In genomic region chr2:149365826-149366583, GRCh38 we compare ENCODE assay signal across 13 cellular contexts. TPM values are rescaled to one million over a fixed set of nuclear protein-coding genes. Genes with fewer than 3 reads are reported as not detected.
A peak's percentile ranks its signal among the peaks of the same experiment; 100 is the strongest.
DNase-seq lines count a peak whose midpoint lies in the region; ATAC-seq and TF ChIP-seq lines count a peak whose summit lies in the region.
"Had no signal": no experiment of that assay in that cellular context is flagged by ENCODE, and none has a peak within 500 bp of the region (broad histone marks: within the 10 kb centered on the region; RNA-seq: fewer than 3 reads in every experiment).

No MANE protein-coding gene starts in this region.

- TF ChIP-seq CTCF in RWPE2 (IDR thresholded peaks at IDR 0.05; ENCODE audit: poor library complexity, severe bottlenecking): no peak
- TF ChIP-seq CTCF in kidney epithelial cell (IDR thresholded peaks at IDR 0.05; ENCODE audit: insufficient read depth, low read length, poor library complexity, severe bottlenecking): no peak
- no peak for TF ChIP-seq CTCF in suprapubic skin (IDR thresholded peaks at IDR 0.05)
- TF ChIP-seq CTCF in GM13976 (IDR thresholded peaks at IDR 0.05; ENCODE audit: borderline replicate concordance, control extremely low read depth, extremely low read depth, insufficient read depth, missing control alignments): no peak

- in situ Hi-C loops in GM13976 (cut with MboI; ENCODE audit: low sequenced_read_pairs, unreplicated experiment): no loop called here

- no peaks in the 10 kb centered on the region for H3K27me3 ChIP-seq in RWPE2 (ENCODE audit: insufficient read depth, poor library complexity, severe bottlenecking)
- no peaks in the 10 kb centered on the region for H3K27me3 ChIP-seq in kidney epithelial cell (ENCODE audit: control insufficient read depth, insufficient read depth, low read length)
- no peaks in the 10 kb centered on the region for H3K27me3 ChIP-seq in suprapubic skin

- 39% methylated on average over 5 of the region's 5 CpGs for WGBS in suprapubic skin

- no peak for TF ChIP-seq POLR2A in suprapubic skin (IDR thresholded peaks at IDR 0.05)

- H3K27ac ChIP-seq in RWPE2 (ENCODE audit: poor library complexity, severe bottlenecking) (peak overlapping the region; percentile 47), suprapubic skin (no peak overlapping the region)
- H3K27ac ChIP-seq: HL-60 had no signal

- peak; percentile 54 for DNase-seq in COLO668 (lab: John Stamatoyannopoulos, UW; ENCODE audit: unreplicated experiment)
- DNase-seq in NCI-H1048 (lab: John Stamatoyannopoulos, UW): peak; percentile 50
- DNase-seq in RWPE2 (ENCODE audit: low spot score): no peak
- peak; percentile 47 for DNase-seq in kidney epithelial cell (ENCODE audit: low read depth)
- no peak for DNase-seq in suprapubic skin (ENCODE audit: low spot score in 2 of 2)
- DNase-seq in GM13976 (ENCODE audit: low spot score): no peak
- DNase-seq: activated CD4-positive, alpha-beta T cell treated with anti-CD3 and anti-CD28 coated beads for 48 hours; glutamatergic neuron; naive B cell; OCI-M1 had no signal

- no peak for TF ChIP-seq EP300 in suprapubic skin (IDR thresholded peaks at IDR 0.05)

- H3K36me3 ChIP-seq in RWPE2 (ENCODE audit: low read depth) (no peaks in the 10 kb centered on the region), kidney epithelial cell (ENCODE audit: control insufficient read depth, insufficient read depth, low read length) (no peaks in the 10 kb centered on the region), suprapubic skin (no peaks in the 10 kb centered on the region)

- H3K4me1 ChIP-seq in RWPE2 (ENCODE audit: insufficient read depth, poor library complexity, severe bottlenecking) (peaks cover 14% of the 10 kb centered on the region), suprapubic skin (peaks cover 10% of the 10 kb centered on the region)

- ATAC-seq in RWPE2 (ENCODE audit: low read depth): peak; percentile 89
- ATAC-seq in HG03108 (IDR thresholded peaks at IDR 0.05; ENCODE audit: unreplicated experiment): no peak
- no peak for ATAC-seq in HG02840 (IDR thresholded peaks at IDR 0.05; ENCODE audit: low FRiP score, unreplicated experiment)

- H3K4me3 ChIP-seq in RWPE2 (ENCODE audit: severe bottlenecking): no peak overlapping the region
- no peak overlapping the region for H3K4me3 ChIP-seq in kidney epithelial cell (ENCODE audit: low read depth, low read length)
- H3K4me3 ChIP-seq in suprapubic skin: no peak overlapping the region

- H3K9me3 ChIP-seq in RWPE2 (ENCODE audit: severe bottlenecking) (no peaks in the 10 kb centered on the region), suprapubic skin (no peaks in the 10 kb centered on the region)

RNA-seq across cellular contexts. Expression of gene LYPD6, which starts 35.6 kb away (rescaled TPM):
- 3.4 and 3.7 TPM in 2 replicates for total RNA-seq in kidney epithelial cell
- 1 to 10 TPM in 1 of 4 donors, under 1 TPM in 2, not detected in 1; 0.45 to 1.9 (median 0.93) TPM for total RNA-seq in suprapubic skin

Comparison
In these comparisons a context has a peak if more than half of its experiments do, and no peak if none do; other contexts are left out.
1. DNase-seq: peak in COLO668 (single experiment), NCI-H1048 (single experiment) and kidney epithelial cell (single experiment); none in RWPE2 (single experiment), suprapubic skin (0 of 2) and GM13976 (single experiment).